1 cellular context compared by ENCODE assay signal in genomic region chr15:42920281-42921048, GRCh38.
TF ChIP-seq lines count a peak whose summit lies in the region.

TTBK2 (minus strand) TSS chr15:42920778; CDS start chr15:42878617, 42,161 bp downstream.

TF ChIP-seq in HepG2, 621 proteins besides CTCF, POLR2A, EP300 and RAD21 (continued from another document and continues in another):
- TF ChIP-seq ZBTB40 (IDR thresholded peaks at IDR 0.05) (no peak), ZBTB40 (CRISPR knock-in tag; IDR thresholded peaks at IDR 0.05) (no peak), ZNF34 (CRISPR knock-in tag; IDR thresholded peaks at IDR 0.05; ENCODE audit: borderline replicate concordance) (0 out of 2 replicates have a peak, but pooled peaks have one; percentile 66), CEBPB (IDR thresholded peaks at IDR 0.05; ENCODE audit: borderline replicate concordance, low read depth, low read length) (no peak), ZNF451 (CRISPR knock-in tag; IDR thresholded peaks at IDR 0.05) (no peak), ZSCAN31 (CRISPR knock-in tag; IDR thresholded peaks at IDR 0.05; ENCODE audit: low read depth) (no peak), TRIM22 (IDR thresholded peaks at IDR 0.05) (no peak), HDAC6 (IDR thresholded peaks at IDR 0.05; ENCODE audit: low read depth, low read length) (no peak), PRDM10 (CRISPR knock-in tag; IDR thresholded peaks at IDR 0.05; ENCODE audit: low read depth) (no peak), TARDBP (CRISPR knock-in tag; IDR thresholded peaks at IDR 0.05) (no peak; the same call in 1 of the 2 replicates), ARID4A (CRISPR knock-in tag; IDR thresholded peaks at IDR 0.05; ENCODE audit: borderline replicate concordance) (peak; percentile 72; the same call in 1 of the 2 replicates), STAG1 (CRISPR knock-in tag; IDR thresholded peaks at IDR 0.05) (no peak), RNF219 (CRISPR knock-in tag; IDR thresholded peaks at IDR 0.05) (no peak), RARG (CRISPR knock-in tag; IDR thresholded peaks at IDR 0.05; ENCODE audit: low read depth) (no peak), MED1 (CRISPR knock-in tag; IDR thresholded peaks at IDR 0.05) (peak; percentile 51; the same call in 1 of the 2 replicates), TERF1 (CRISPR knock-in tag; IDR thresholded peaks at IDR 0.05) (no peak), HMG20B (CRISPR knock-in tag; conservative IDR thresholded peaks at IDR 0.05) (no peak), HMGA1 (CRISPR knock-in tag; conservative IDR thresholded peaks at IDR 0.05) (no peak), ZNF282 (IDR thresholded peaks at IDR 0.05; ENCODE audit: partially characterized antibody) (no peak), SMAD1 (CRISPR knock-in tag; IDR thresholded peaks at IDR 0.05; ENCODE audit: borderline replicate concordance, low read depth) (no peak), ZNF18 (CRISPR knock-in tag; IDR thresholded peaks at IDR 0.05; ENCODE audit: insufficient replicate concordance) (no peak), MYNN (CRISPR knock-in tag; IDR thresholded peaks at IDR 0.05; ENCODE audit: low read depth) (no peak), RFX1 (IDR thresholded peaks at IDR 0.05) (no peak), ONECUT2 (CRISPR knock-in tag; IDR thresholded peaks at IDR 0.05) (no peak), ZMYM2 (CRISPR knock-in tag; IDR thresholded peaks at IDR 0.05) (no peak), GATA4 (IDR thresholded peaks at IDR 0.05; ENCODE audit: borderline replicate concordance, low read depth) (peak; percentile 46; the same call in 1 of the 2 replicates), ZFX (CRISPR knock-in tag; IDR thresholded peaks at IDR 0.05; ENCODE audit: low read depth) (peak; percentile 53; the same call in 1 of the 2 replicates), ZNF564 (CRISPR knock-in tag; IDR thresholded peaks at IDR 0.05) (no peak), ZNF225 (CRISPR knock-in tag; IDR thresholded peaks at IDR 0.05) (no peak), ZNF33B (CRISPR knock-in tag; IDR thresholded peaks at IDR 0.05) (no peak), ZSCAN25 (CRISPR knock-in tag; IDR thresholded peaks at IDR 0.05) (no peak), MAFG (CRISPR knock-in tag; IDR thresholded peaks at IDR 0.05) (no peak), TEF (CRISPR knock-in tag; IDR thresholded peaks at IDR 0.05) (no peak), LCORL (IDR thresholded peaks at IDR 0.05) (no peak), LCORL (CRISPR knock-in tag; IDR thresholded peaks at IDR 0.05) (peak; percentile 5; the same call in 1 of the 2 replicates)
